Comparison of ENCODE assay signal across 6 cellular contexts in the genomic region with DNA sequence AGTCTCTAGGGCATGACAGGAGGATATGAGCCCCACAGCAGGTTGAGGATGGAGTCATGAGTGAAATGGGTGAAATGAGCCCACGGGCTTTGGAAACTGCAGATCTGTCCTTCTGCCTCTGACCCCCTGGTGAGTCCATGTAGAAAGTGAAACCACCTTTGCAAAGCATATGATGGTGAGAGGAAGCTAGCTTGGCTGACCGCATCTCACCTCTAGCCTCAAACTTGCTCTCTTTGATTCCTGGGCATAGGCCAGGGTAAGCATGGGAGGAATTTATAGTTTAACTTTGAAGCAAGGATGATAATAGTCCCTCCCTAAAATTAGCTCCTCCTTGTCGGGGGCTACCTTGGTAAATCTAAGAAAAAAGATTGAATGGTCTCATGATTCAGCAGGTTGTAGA. TPM values are rescaled to one million over a fixed set of nuclear protein-coding genes. Genes with fewer than 3 reads are reported as not detected.
"Had no signal": no experiment of that assay in that cellular context is flagged by ENCODE, and none has a peak within 500 bp of the region (broad histone marks: within the 10 kb centered on the region; RNA-seq: fewer than 3 reads in every experiment).

No MANE protein-coding gene starts in this region.

RNA-seq across cellular contexts. Expression of a gene that starts 15.1 kb away (rescaled TPM):
- total RNA-seq: GM23248, H7, HepG2 had no signal
- polyA plus RNA-seq: HepG2, IgD-negative memory B cell had no signal

RNA-seq across cellular contexts. Expression of a gene that starts 34.4 kb away (rescaled TPM):
- total RNA-seq: GM23248, H4, H7, HepG2, HT1080 had no signal
- polyA plus RNA-seq: HepG2, IgD-negative memory B cell had no signal
